1 cellular context compared by ENCODE assay signal in the genomic region with DNA sequence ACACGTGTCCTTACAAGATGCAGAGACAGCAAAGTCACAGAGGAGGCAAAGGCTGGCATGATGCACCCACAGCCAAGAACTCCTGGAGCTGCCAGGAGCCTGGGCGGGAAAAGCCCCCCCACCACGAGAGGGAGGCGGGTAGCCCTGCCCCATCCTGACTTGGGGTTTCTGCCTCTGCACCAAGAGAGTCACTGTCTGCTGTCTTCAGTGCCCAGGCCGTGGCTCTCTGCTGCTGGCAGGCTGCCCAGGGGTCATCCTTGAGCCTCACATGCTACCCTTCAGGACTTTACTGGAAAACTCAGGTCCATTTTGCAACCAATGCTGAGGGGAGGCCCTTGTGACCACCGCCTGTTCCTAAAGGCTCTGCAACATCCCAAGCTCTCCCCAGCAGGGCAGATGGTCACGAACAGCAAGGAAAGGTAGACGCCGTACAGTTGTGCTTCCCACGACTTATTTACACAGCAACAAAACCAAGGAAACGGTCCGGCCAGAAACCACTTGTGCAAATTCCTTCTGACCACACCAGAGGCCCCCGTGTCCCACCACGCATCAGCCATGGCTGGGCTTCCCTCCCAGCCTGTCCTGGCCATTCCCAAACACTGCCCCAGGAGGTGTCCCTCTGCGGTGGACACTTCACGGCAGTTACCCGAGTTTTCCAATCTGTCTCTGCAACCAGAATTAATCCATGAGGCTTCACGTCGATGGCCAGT.
TF ChIP-seq lines count a peak whose summit lies in the region.

No MANE protein-coding gene starts in this region.

TF ChIP-seq in H1, 55 proteins besides CTCF, POLR2A, EP300 and RAD21:
- TF ChIP-seq TEAD4 (IDR thresholded peaks at IDR 0.05; ENCODE audit: low read depth, low read length): no peak
- no peak for TF ChIP-seq TBP (IDR thresholded peaks at IDR 0.05; ENCODE audit: low read depth, low read length)
- TF ChIP-seq FOSL1 (IDR thresholded peaks at IDR 0.05; ENCODE audit: insufficient read depth, low read depth, low read length): no peak
- no peak for TF ChIP-seq BCL11A (IDR thresholded peaks at IDR 0.05; ENCODE audit: low read depth in 2 of 2, low read length in 2 of 2)
- TF ChIP-seq MAFK (IDR thresholded peaks at IDR 0.05; ENCODE audit: low read depth, low read length): no peak
- TF ChIP-seq JUND (IDR thresholded peaks at IDR 0.05; ENCODE audit: low read length): no peak
